ENCODE assay signal across 26 cellular contexts in the genomic region with DNA sequence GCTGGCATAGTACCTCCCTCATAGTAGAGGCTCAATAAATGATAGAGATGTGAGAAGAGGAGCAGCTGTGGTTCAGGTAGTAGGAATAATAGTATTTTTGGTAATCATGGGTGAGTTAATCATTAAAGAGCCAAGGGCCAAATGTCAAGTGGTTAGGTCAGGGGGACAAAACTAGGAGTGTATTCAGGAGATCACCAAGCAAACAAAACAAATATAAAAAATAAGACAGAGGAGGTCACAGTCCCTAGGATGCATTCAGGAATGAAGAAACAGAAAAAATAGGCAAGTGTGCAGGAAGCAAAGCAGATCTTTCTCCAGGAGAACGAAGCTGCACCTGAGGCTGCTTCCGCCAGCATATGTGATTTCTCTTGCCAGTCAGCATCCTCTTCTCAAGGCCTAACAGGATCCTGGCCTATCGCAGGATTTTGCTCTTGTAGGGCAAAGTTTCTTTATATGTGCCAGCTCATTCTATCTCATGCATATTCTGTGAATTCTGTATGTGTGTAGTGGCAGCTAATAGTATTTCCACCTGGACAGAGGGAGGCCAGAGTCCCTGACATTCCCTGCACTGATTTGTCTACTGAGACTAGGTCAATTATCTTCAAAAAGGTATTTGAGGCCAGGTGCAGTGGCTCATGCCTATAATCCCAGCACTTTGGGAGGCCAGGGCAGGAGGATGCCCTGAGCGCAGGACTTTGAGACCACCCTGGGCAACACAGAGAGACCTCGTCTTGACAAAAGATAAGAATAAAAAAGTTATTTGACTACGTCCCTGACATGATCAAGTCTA.
DNase-seq lines count a peak whose midpoint lies in the region; ATAC-seq, FAIRE-seq and TF ChIP-seq lines count a peak whose summit lies in the region.
"Had no signal": no experiment of that assay in that cellular context is flagged by ENCODE, and none has a peak within 500 bp of the region (broad histone marks: within the 10 kb centered on the region; RNA-seq: fewer than 3 reads in every experiment).

No MANE protein-coding gene starts in this region.

- no peak overlapping the region for H3K18ac ChIP-seq in mesendoderm (ENCODE audit: low read length)

- H4K5ac ChIP-seq in mesendoderm (ENCODE audit: low read length), result no peak overlapping the region

- H3K4ac ChIP-seq in mesendoderm (ENCODE audit: low read depth, low read length), result peak overlapping the region; percentile 81

- H3K27me3 ChIP-seq in GM12878 (replicated peaks in 1 of 2; ENCODE audit: control insufficient read depth in 2 of 2, insufficient read depth in 2 of 2, low read length in 1 of 2) (no peaks in the 10 kb centered on the region), mesendoderm (ENCODE audit: insufficient read depth, low read length, poor library complexity) (no peaks in the 10 kb centered on the region), SK-N-SH (ENCODE audit: insufficient read depth) (no peaks in the 10 kb centered on the region)
- H3K27me3 ChIP-seq: BE2C had no signal

- BruUV-seq in GM12878 (replicated peaks; lab: Mats Ljungman, UMichigan), result no TSS peak

- H2BK15ac ChIP-seq in mesendoderm (replicated peaks; ENCODE audit: low read depth), result peak overlapping the region; percentile 57

- H4K8ac ChIP-seq in mesendoderm (ENCODE audit: low read depth, low read length), result no peak overlapping the region

- CTCF ChIA-PET in GM12878 (lab: Yijun Ruan, JAX) (interaction anchor here (0.6 to 4.8 kb wide), 5 partner anchors 12 to 580 kb away, joined by 3 to 92 read pairs (median 3); no protein-coding TSS in a partner anchor), SK-N-SH (lab: Yijun Ruan, JAX) (interaction anchor here (1.5 to 5.2 kb wide), 3 partner anchors 10 to 580 kb away, joined by 5 to 80 read pairs (median 7); a partner anchor contains a TSS)

- H3K23ac ChIP-seq in mesendoderm (ENCODE audit: low read length), result no peak overlapping the region

- no peaks in the 10 kb centered on the region for H3K79me1 ChIP-seq in mesendoderm (ENCODE audit: low read length)

- WGBS in GM12878 (ENCODE audit: insufficient coverage, insufficient replicate concordance, low lambda C conversion rate, missing lambda C conversion rate), result 59% methylated on average over 6 of the region's 6 CpGs
- no CpG with 5 or more reads among the region's 6 CpGs for WGBS in mesendoderm (ENCODE audit: extremely low coverage, insufficient coverage, low lambda C conversion rate)
- WGBS in SK-N-SH (ENCODE audit: low lambda C conversion rate), result 49% methylated on average over 6 of the region's 6 CpGs

- H3K36me3 ChIP-seq in GM12878 (ENCODE audit: control insufficient read depth in 2 of 2, insufficient read depth in 2 of 2, low read length in 1 of 2) (no peaks in the 10 kb centered on the region), mesendoderm (ENCODE audit: control insufficient read depth, insufficient read depth, low read length) (no peaks in the 10 kb centered on the region), SK-N-SH (replicated peaks in 1 of 2; ENCODE audit: control insufficient read depth in 1 of 2, insufficient read depth in 2 of 2, low read length in 1 of 2) (no peaks in the 10 kb centered on the region)
- H3K36me3 ChIP-seq: BE2C had no signal

- RAD21 ChIA-PET in GM12878 (lab: Charles Lee; ENCODE audit: unreplicated experiment), result interaction anchor here (1.0 to 4.4 kb wide), 3 partner anchors 289 to 580 kb away, joined by 3 to 92 read pairs (median 3); no protein-coding TSS in a partner anchor

- H3K9me2 ChIP-seq in SK-N-SH, result no peaks in the 10 kb centered on the region

- no peak for TF ChIP-seq CTCF in GM12878 (IDR thresholded peaks at IDR 0.05 in 2 of 3, conservative IDR thresholded peaks at IDR 0.05 in 1 of 3; ENCODE audit: control insufficient read depth in 2 of 3, extremely low read depth in 1 of 3, insufficient read depth in 1 of 3, low read depth in 3 of 3, low read length in 3 of 3)
- no peak for TF ChIP-seq CTCF in SK-N-SH (IDR thresholded peaks at IDR 0.05)

- no peak for TF ChIP-seq POLR2A in GM12878 (IDR thresholded peaks at IDR 0.05; ENCODE audit: low read depth, low read length)

- no peak overlapping the region for H2BK5ac ChIP-seq in mesendoderm (ENCODE audit: low read length)

- no peak overlapping the region for H3K4me2 ChIP-seq in GM12878 (ENCODE audit: control insufficient read depth, insufficient read depth)
- H3K4me2 ChIP-seq in mesendoderm (ENCODE audit: low read length), result no peak overlapping the region
- H3K4me2 ChIP-seq in SK-N-SH, result no peak overlapping the region
- H3K4me2 ChIP-seq: GM23338, PC-9 had no signal

- H3K27ac ChIP-seq in GM12878 (ENCODE audit: control insufficient read depth, insufficient read depth), result no peak overlapping the region
- H3K27ac ChIP-seq in mesendoderm (ENCODE audit: low read depth, low read length), result no peak overlapping the region
- H3K27ac ChIP-seq in SK-N-SH (ENCODE audit: low read depth in 2 of 2, low read length in 1 of 2), result no peak overlapping the region
- H3K27ac ChIP-seq: 22Rv1, PC-9 had no signal

- peak overlapping the region; percentile 7; the same call in 1 of the 2 replicates for H2AFZ ChIP-seq in GM12878 (ENCODE audit: control insufficient read depth, low read depth, low read length)
- no peak overlapping the region for H2AFZ ChIP-seq in SK-N-SH (ENCODE audit: low read depth)
- H2AFZ ChIP-seq: GM23338, PC-9 had no signal

- no peak for FAIRE-seq in GM12878 (lab: Jason Lieb, UNC)
- FAIRE-seq: G401.6 had no signal

- POLR2A ChIA-PET in GM12878 (lab: Charles Lee), result no interaction called here
- POLR2A ChIA-PET in SK-N-SH (lab: Yijun Ruan, JAX), result no interaction called here

- SMC1A ChIA-PET in GM12878 (lab: Charles Lee; ENCODE audit: uncharacterized antibody, unreplicated experiment), result interaction anchor here (0.6 to 4.6 kb wide), 9 partner anchors 12 to 685 kb away, joined by 3 to 87 read pairs (median 4); no protein-coding TSS in a partner anchor

- no peak overlapping the region for H2BK120ac ChIP-seq in mesendoderm (ENCODE audit: low read depth, low read length)

- in situ Hi-C loops in GM12878 (cut with MboI), result no loop called here

- no peak for ATAC-seq in GM12878
- ATAC-seq: GM23338, Right ventricle myocardium inferior had no signal

- intact Hi-C loops in GM12878 (cut with micrococcal nuclease; ENCODE audit: unreplicated experiment) (no loop called here), head of caudate nucleus (cut with DNase I) (no loop called here)

- DNase-seq in NCI-H2227 (lab: John Stamatoyannopoulos, UW; ENCODE audit: unreplicated experiment) (peak; percentile 4), NCI-H2227 treated with DMSO at 0.1 percent for 48 hours (lab: John Stamatoyannopoulos, UW) (no peak), GM12878 (ENCODE audit: low read depth, low spot score) (no peak), mesendoderm (no peak), GM19238 (ENCODE audit: insufficient read length, low spot score) (no peak), SK-N-SH (no peak), head of caudate nucleus (no peak), NK-92 (lab: John Stamatoyannopoulos, UW; ENCODE audit: unreplicated experiment) (no peak)
- DNase-seq: BE2C; CD8-positive, alpha-beta memory T cell; DMS153; HCEC 1CT; Karpas-422; MV-4-11; NCI-H1105; NCI-H1436 treated with DMSO at 0.1 percent for 48 hours; NCI-H187 treated with DMSO at 0.1 percent for 48 hours; NCI-H2171 treated with DMSO at 0.1 percent for 48 hours; NCI-H446 treated with DMSO at 0.1 percent for 48 hours; NCI-H526; NCI-H82; PC-9 had no signal

- peaks cover 2% of the 10 kb centered on the region; the same call in 1 of the 3 replicates for H3K9me3 ChIP-seq in GM12878 (replicated peaks; ENCODE audit: control insufficient read depth, insufficient read depth, low read length)
- H3K9me3 ChIP-seq in SK-N-SH, result 0 out of 2 replicates have a peak, but pooled peaks cover under 1% of the 10 kb centered on the region
- H3K9me3 ChIP-seq: BE2C had no signal

- no peak overlapping the region for H3K56ac ChIP-seq in mesendoderm (ENCODE audit: low read length)

- H3K4me3 ChIP-seq in GM12878, result no peak overlapping the region
- no peak overlapping the region for H3K4me3 ChIP-seq in mesendoderm (ENCODE audit: low read length)
- no peak overlapping the region for H3K4me3 ChIP-seq in SK-N-SH (ENCODE audit: low read depth in 2 of 2, low read length in 1 of 2)
- H3K4me3 ChIP-seq: GM23338, PC-9 had no signal

- TF ChIP-seq RAD21 in GM12878 (IDR thresholded peaks at IDR 0.05; ENCODE audit: insufficient read depth, low read depth, low read length), result no peak
- no peak for TF ChIP-seq RAD21 in SK-N-SH (IDR thresholded peaks at IDR 0.05; ENCODE audit: low read length)

- no peaks in the 10 kb centered on the region for H4K20me1 ChIP-seq in GM12878 (ENCODE audit: control insufficient read depth, insufficient read depth)
- no peaks in the 10 kb centered on the region for H4K20me1 ChIP-seq in SK-N-SH (ENCODE audit: insufficient read depth)

- no peaks in the 10 kb centered on the region for H3F3A ChIP-seq in SK-N-SH (replicated peaks; ENCODE audit: insufficient read depth)

- H3K9ac ChIP-seq in GM12878 (ENCODE audit: control insufficient read depth, insufficient read depth, low read length) (no peak overlapping the region), mesendoderm (ENCODE audit: low read length) (no peak overlapping the region), SK-N-SH (no peak overlapping the region)

- no peaks in the 10 kb centered on the region for H3K79me2 ChIP-seq in GM12878 (ENCODE audit: control insufficient read depth, insufficient read depth, low read length)
- no peaks in the 10 kb centered on the region for H3K79me2 ChIP-seq in mesendoderm (ENCODE audit: control insufficient read depth, insufficient read depth, low read length)
- no peaks in the 10 kb centered on the region for H3K79me2 ChIP-seq in SK-N-SH (ENCODE audit: insufficient read depth)

- TF ChIP-seq EP300 in GM12878 (IDR thresholded peaks at IDR 0.05; ENCODE audit: borderline replicate concordance in 1 of 2, control insufficient read depth in 1 of 2, low read depth in 2 of 2, low read length in 2 of 2) (no peak), SK-N-SH (IDR thresholded peaks at IDR 0.05; ENCODE audit: borderline replicate concordance in 1 of 2, low read depth in 1 of 2, low read length in 1 of 2) (no peak)

- no peak overlapping the region for H2AK5ac ChIP-seq in mesendoderm (ENCODE audit: low read length)

- H3K4me1 ChIP-seq in GM12878 (ENCODE audit: control insufficient read depth, insufficient read depth, low read length) (peaks cover 5% of the 10 kb centered on the region), mesendoderm (ENCODE audit: control insufficient read depth, low read depth, low read length) (no peaks in the 10 kb centered on the region), SK-N-SH (ENCODE audit: control insufficient read depth in 1 of 2, insufficient read depth in 2 of 2, low read depth in 1 of 2, low read length in 1 of 2) (peaks cover 0 to 11% of the 10 kb centered on the region in 2 experiments; a peak in 2 of 4 replicates)

TF ChIP-seq in SK-N-SH, 30 proteins besides CTCF, POLR2A, EP300 and RAD21 (continues in another document):
- TF ChIP-seq SIN3A (IDR thresholded peaks at IDR 0.05; ENCODE audit: borderline replicate concordance, low read depth, low read length), result no peak
- no peak for TF ChIP-seq CHD2 (IDR thresholded peaks at IDR 0.05; ENCODE audit: low read length, partially characterized antibody)
- TF ChIP-seq RFX5 (IDR thresholded peaks at IDR 0.05; ENCODE audit: low read length), result no peak
